Comparison of ENCODE assay signal across 13 cellular contexts in the genomic region with DNA sequence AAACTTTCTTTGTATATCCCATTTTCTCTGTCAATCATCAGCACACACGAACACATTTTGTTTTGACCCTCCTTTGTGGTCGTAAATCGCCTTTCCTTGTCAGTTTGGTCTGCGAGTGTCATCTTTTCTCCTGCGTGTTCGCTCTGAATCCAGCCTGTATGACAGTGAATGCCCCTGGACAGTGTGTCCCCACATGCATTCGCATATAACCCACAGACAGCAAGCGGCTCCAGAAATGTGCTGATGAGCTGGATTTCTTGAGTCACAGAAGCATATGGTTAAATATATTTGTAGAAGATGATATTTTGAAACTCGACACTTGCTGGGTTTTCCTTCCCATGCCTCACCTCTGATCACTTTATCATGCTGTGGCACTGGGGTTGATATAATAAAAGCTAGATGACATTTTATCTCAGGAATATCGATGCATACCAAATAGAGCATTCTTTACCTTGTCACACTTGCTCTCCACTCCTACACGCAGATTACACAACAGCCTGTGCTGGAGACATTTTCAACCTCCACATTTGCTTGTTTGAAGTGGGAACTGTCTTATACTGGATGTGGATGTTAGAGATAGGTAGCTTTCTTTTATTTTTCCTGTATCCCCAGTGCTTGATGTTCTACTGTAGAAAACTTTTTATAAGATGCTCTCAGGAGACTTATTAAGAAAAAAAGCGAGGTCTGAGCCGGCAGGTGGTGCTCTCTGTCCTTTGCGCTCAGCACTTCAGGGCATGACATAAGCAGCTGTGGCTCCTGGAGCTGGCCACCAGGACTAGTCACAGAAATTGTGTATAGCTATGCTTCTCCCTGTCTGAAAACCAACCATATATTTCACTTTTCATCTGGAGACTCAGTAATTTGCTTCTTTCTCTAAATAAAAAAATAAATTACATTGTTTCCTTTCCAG.
DNase-seq lines count a peak whose midpoint lies in the region; ATAC-seq, FAIRE-seq and TF ChIP-seq lines count a peak whose summit lies in the region.
"Had no signal": no experiment of that assay in that cellular context is flagged by ENCODE, and none has a peak within 500 bp of the region (broad histone marks: within the 10 kb centered on the region; RNA-seq: fewer than 3 reads in every experiment).

No MANE protein-coding gene starts in this region.

- H3K4me1 ChIP-seq in keratinocyte (ENCODE audit: control insufficient read depth, extremely low read depth, insufficient read depth, low read length) (no peaks in the 10 kb centered on the region), smooth muscle cell (ENCODE audit: low read depth) (no peaks in the 10 kb centered on the region)
- no peaks in the 10 kb centered on the region for H3K4me1 ChIP-seq in naive thymus-derived CD4-positive, alpha-beta T cell (ENCODE audit: control insufficient read depth in 2 of 2, insufficient read depth in 2 of 2, low read length in 2 of 2)
- H3K4me1 ChIP-seq: right atrium auricular region had no signal

- H3K9me3 Mint-ChIP-seq in naive thymus-derived CD4-positive, alpha-beta T cell: peaks cover 0 to 12% (median 0%) of the 10 kb centered on the region in 11 donors
- H3K9me3 Mint-ChIP-seq: activated CD8-positive, alpha-beta T cell treated with anti-CD3 and anti-CD28 coated beads for 36 hours had no signal

- no peaks in the 10 kb centered on the region for H3K9me3 ChIP-seq in keratinocyte (ENCODE audit: control insufficient read depth, low read depth, low read length)
- no peaks in the 10 kb centered on the region for H3K9me3 ChIP-seq in smooth muscle cell (replicated peaks; ENCODE audit: low read depth)
- no peaks in the 10 kb centered on the region for H3K9me3 ChIP-seq in naive thymus-derived CD4-positive, alpha-beta T cell (ENCODE audit: control insufficient read depth in 2 of 3, low read length in 3 of 3)
- H3K9me3 ChIP-seq: right atrium auricular region had no signal

- no peaks in the 10 kb centered on the region for H3K4me1 Mint-ChIP-seq in naive thymus-derived CD4-positive, alpha-beta T cell

- H2AFZ ChIP-seq in keratinocyte (ENCODE audit: control insufficient read depth, low read length) (no peak overlapping the region), smooth muscle cell (ENCODE audit: low read depth) (no peak overlapping the region)

- H3K36me3 Mint-ChIP-seq in naive thymus-derived CD4-positive, alpha-beta T cell: no peaks in the 10 kb centered on the region

- no peaks in the 10 kb centered on the region for H4K20me1 ChIP-seq in keratinocyte (ENCODE audit: control insufficient read depth, extremely low read depth, insufficient read depth, low read length)
- H4K20me1 ChIP-seq in smooth muscle cell (ENCODE audit: low read depth): no peaks in the 10 kb centered on the region

- H3K4me3 ChIP-seq in BJ (ENCODE audit: low read depth, low read length): no peak overlapping the region
- no peak overlapping the region for H3K4me3 ChIP-seq in HFF-Myc (replicated peaks; ENCODE audit: low read depth, low read length)
- H3K4me3 ChIP-seq in keratinocyte (ENCODE audit: control insufficient read depth in 2 of 3, extremely low read depth in 1 of 3, insufficient read depth in 2 of 3, low read depth in 1 of 3, low read length in 3 of 3): no peak overlapping the region
- H3K4me3 ChIP-seq in smooth muscle cell: no peak overlapping the region
- no peak overlapping the region for H3K4me3 ChIP-seq in naive thymus-derived CD4-positive, alpha-beta T cell (ENCODE audit: low read length)
- H3K4me3 ChIP-seq: right atrium auricular region had no signal

- no peak overlapping the region for H3K27ac Mint-ChIP-seq in naive thymus-derived CD4-positive, alpha-beta T cell
- H3K27ac Mint-ChIP-seq: activated CD8-positive, alpha-beta T cell treated with anti-CD3 and anti-CD28 coated beads for 36 hours had no signal

- H3K27ac ChIP-seq in keratinocyte (ENCODE audit: control insufficient read depth, insufficient read depth, low read length) (no peak overlapping the region), smooth muscle cell (ENCODE audit: low read depth) (no peak overlapping the region)
- no peak overlapping the region for H3K27ac ChIP-seq in naive thymus-derived CD4-positive, alpha-beta T cell (ENCODE audit: low read depth, low read length)
- H3K27ac ChIP-seq: right atrium auricular region had no signal

- intact Hi-C loops in naive thymus-derived CD4-positive, alpha-beta T cell (cut with micrococcal nuclease): no loop called here

- POLR2A ChIA-PET in BJ (lab: Charles Lee): no interaction called here
- POLR2A ChIA-PET in naive thymus-derived CD4-positive, alpha-beta T cell (lab: Charles Lee): no interaction called here

- no peaks in the 10 kb centered on the region for H3K9me1 ChIP-seq in keratinocyte (ENCODE audit: control insufficient read depth, extremely low read depth, insufficient read depth, low read length)

- FAIRE-seq in keratinocyte (lab: Jason Lieb, UNC): no peak

- H3F3A ChIP-seq in smooth muscle cell (ENCODE audit: low read depth): no peaks in the 10 kb centered on the region

- peaks cover 0 to 5% (median 0%) of the 10 kb centered on the region in 5 donors for H3K27me3 Mint-ChIP-seq in naive thymus-derived CD4-positive, alpha-beta T cell
- H3K27me3 Mint-ChIP-seq: activated CD8-positive, alpha-beta T cell treated with anti-CD3 and anti-CD28 coated beads for 36 hours had no signal

- H3K4me3 Mint-ChIP-seq in naive thymus-derived CD4-positive, alpha-beta T cell: no peak overlapping the region
- H3K4me3 Mint-ChIP-seq: activated CD8-positive, alpha-beta T cell treated with anti-CD3 and anti-CD28 coated beads for 36 hours had no signal

- CTCF ChIA-PET in BJ (lab: Yijun Ruan, JAX): interaction anchor here (0.6 to 2.1 kb wide), 4 partner anchors 18 to 611 kb away, joined by 3 to 5 read pairs (median 4); no protein-coding TSS in a partner anchor
- CTCF ChIA-PET in naive thymus-derived CD4-positive, alpha-beta T cell (lab: Charles Lee): no interaction called here

- 81% methylated on average over 14 of the region's 14 CpGs for WGBS in smooth muscle cell (ENCODE audit: low lambda C conversion rate)

- no peaks in the 10 kb centered on the region for H3K36me3 ChIP-seq in BJ (ENCODE audit: control insufficient read depth, insufficient read depth, low read length)
- H3K36me3 ChIP-seq in keratinocyte (ENCODE audit: control insufficient read depth in 2 of 2, extremely low read depth in 1 of 2, insufficient read depth in 2 of 2, low read length in 2 of 2): no peaks in the 10 kb centered on the region
- H3K36me3 ChIP-seq in smooth muscle cell (ENCODE audit: low read depth): no peaks in the 10 kb centered on the region
- no peaks in the 10 kb centered on the region for H3K36me3 ChIP-seq in naive thymus-derived CD4-positive, alpha-beta T cell (ENCODE audit: control insufficient read depth in 2 of 3, insufficient read depth in 3 of 3, low read length in 3 of 3)
- H3K36me3 ChIP-seq: right atrium auricular region had no signal

- DNase-seq in BJ (ENCODE audit: low read depth) (no peak), HFF-Myc (ENCODE audit: extremely low read depth, low read depth) (no peak), SW480 (ENCODE audit: low spot score) (peak; percentile 28), keratinocyte (ENCODE audit: low read depth, low spot score) (no peak), iPS-NIHi11 (ENCODE audit: low spot score) (no peak), smooth muscle cell (lab: John Stamatoyannopoulos, UW; ENCODE audit: unreplicated experiment) (no peak), DMS153 treated with DMSO at 0.1 percent for 48 hours (lab: John Stamatoyannopoulos, UW; ENCODE audit: unreplicated experiment) (no peak)
- DNase-seq in naive thymus-derived CD4-positive, alpha-beta T cell: no peak
- DNase-seq: activated CD8-positive, alpha-beta T cell treated with anti-CD3 and anti-CD28 coated beads for 36 hours; DMS53; NCI-H2227 treated with DMSO at 0.1 percent for 48 hours; stimulated activated naive CD4-positive, alpha-beta T cell had no signal

- TF ChIP-seq CTCF in BJ (IDR thresholded peaks at IDR 0.05; ENCODE audit: insufficient read depth, low read depth, low read length) (peak; percentile 21; the same call in 1 of the 2 replicates), HFF-Myc (IDR thresholded peaks at IDR 0.05; ENCODE audit: low read depth, low read length, missing control alignments) (peak; percentile 30), keratinocyte (optimal IDR thresholded peaks at IDR 0.05 in 1 of 3, IDR thresholded peaks at IDR 0.05 in 1 of 3, conservative IDR thresholded peaks at IDR 0.05 in 1 of 3; ENCODE audit: extremely low read depth in 1 of 3, insufficient read depth in 2 of 3, low read length in 3 of 3) (peak; percentile 23 to 52 (median 41)), smooth muscle cell (IDR thresholded peaks at IDR 0.05; ENCODE audit: borderline replicate concordance, insufficient read depth, poor library complexity, severe bottlenecking) (no peak)

- dilution Hi-C loops in keratinocyte (cut with MboI; ENCODE audit: extremely low pct_ligation_motif_present, low sequenced_read_pairs): no loop called here

- no peaks in the 10 kb centered on the region for H3K27me3 ChIP-seq in BJ (ENCODE audit: control insufficient read depth, insufficient read depth, low read length)
- no peaks in the 10 kb centered on the region for H3K27me3 ChIP-seq in keratinocyte (ENCODE audit: control insufficient read depth, extremely low read depth, insufficient read depth, low read length)
- H3K27me3 ChIP-seq in smooth muscle cell (ENCODE audit: low read depth): peaks cover 78% of the 10 kb centered on the region
- no peaks in the 10 kb centered on the region for H3K27me3 ChIP-seq in naive thymus-derived CD4-positive, alpha-beta T cell (ENCODE audit: control insufficient read depth in 2 of 2, insufficient read depth in 2 of 2, low read length in 2 of 2)
- H3K27me3 ChIP-seq: right atrium auricular region had no signal

- H3K79me2 ChIP-seq in keratinocyte (ENCODE audit: control insufficient read depth, insufficient read depth, low read length): no peaks in the 10 kb centered on the region
- no peaks in the 10 kb centered on the region for H3K79me2 ChIP-seq in smooth muscle cell (ENCODE audit: low read depth)

- H3K9ac ChIP-seq in keratinocyte (ENCODE audit: control insufficient read depth, extremely low read depth, insufficient read depth, low read length) (no peak overlapping the region), smooth muscle cell (ENCODE audit: low read depth) (no peak overlapping the region)

- H3K4me2 ChIP-seq in keratinocyte (ENCODE audit: control insufficient read depth, extremely low read depth, insufficient read depth, low read depth, low read length): no peak overlapping the region
- no peak overlapping the region for H3K4me2 ChIP-seq in smooth muscle cell

- no peak for ATAC-seq in naive thymus-derived CD4-positive, alpha-beta T cell
- ATAC-seq: activated CD8-positive, alpha-beta T cell treated with anti-CD3 and anti-CD28 coated beads for 36 hours had no signal
